Comparison of ENCODE assay signal across 8 cellular contexts in genomic region chr7:37198906-37199485, GRCh38.
DNase-seq lines count a peak whose midpoint lies in the region; ATAC-seq and TF ChIP-seq lines count a peak whose summit lies in the region.

No MANE protein-coding gene starts in this region.

- H3K27ac ChIP-seq in C4-2B (no peak overlapping the region), VCaP (no peak overlapping the region), brain microvascular endothelial cell (no peak overlapping the region)

- H3K36me3 ChIP-seq in brain microvascular endothelial cell (replicated peaks), result no peaks in the 10 kb centered on the region

- H3K27me3 ChIP-seq in brain microvascular endothelial cell (replicated peaks), result no peaks in the 10 kb centered on the region

- DNase-seq in NCI-H2029 treated with DMSO at 0.1 percent for 48 hours (lab: John Stamatoyannopoulos, UW) (peak; percentile 61), brain microvascular endothelial cell (peak; percentile 76), inferior parietal cortex (ENCODE audit: extremely low spot score) (peak; percentile 92)
- DNase-seq in stimulated activated CD4-positive, alpha-beta T cell treated with anti-CD3 and anti-CD28 coated beads, Interleukin-15, amount 100 ng/mL, for 24 hours, result peak; percentile 83

- TF ChIP-seq CTCF in C4-2B (conservative IDR thresholded peaks at IDR 0.05) (peak; percentile 94), VCaP (conservative IDR thresholded peaks at IDR 0.05) (peak; percentile 89), brain microvascular endothelial cell (IDR thresholded peaks at IDR 0.05; ENCODE audit: low read depth, low read length, missing control alignments) (peak; percentile 97)

- H3K4me3 ChIP-seq in brain microvascular endothelial cell (ENCODE audit: low read depth, low read length), result no peak overlapping the region

- in situ Hi-C loops in brain microvascular endothelial cell (cut with HindIII; ENCODE audit: low pct_ligation_motif_present, low sequenced_read_pairs), result no loop called here

- peak; percentile 63 for ATAC-seq in GM21786 (IDR thresholded peaks at IDR 0.05; ENCODE audit: unreplicated experiment)
- no peak for ATAC-seq in HG03196 (IDR thresholded peaks at IDR 0.05; ENCODE audit: unreplicated experiment)
